ENCODE assay signal across 9 cellular contexts in the genomic region with DNA sequence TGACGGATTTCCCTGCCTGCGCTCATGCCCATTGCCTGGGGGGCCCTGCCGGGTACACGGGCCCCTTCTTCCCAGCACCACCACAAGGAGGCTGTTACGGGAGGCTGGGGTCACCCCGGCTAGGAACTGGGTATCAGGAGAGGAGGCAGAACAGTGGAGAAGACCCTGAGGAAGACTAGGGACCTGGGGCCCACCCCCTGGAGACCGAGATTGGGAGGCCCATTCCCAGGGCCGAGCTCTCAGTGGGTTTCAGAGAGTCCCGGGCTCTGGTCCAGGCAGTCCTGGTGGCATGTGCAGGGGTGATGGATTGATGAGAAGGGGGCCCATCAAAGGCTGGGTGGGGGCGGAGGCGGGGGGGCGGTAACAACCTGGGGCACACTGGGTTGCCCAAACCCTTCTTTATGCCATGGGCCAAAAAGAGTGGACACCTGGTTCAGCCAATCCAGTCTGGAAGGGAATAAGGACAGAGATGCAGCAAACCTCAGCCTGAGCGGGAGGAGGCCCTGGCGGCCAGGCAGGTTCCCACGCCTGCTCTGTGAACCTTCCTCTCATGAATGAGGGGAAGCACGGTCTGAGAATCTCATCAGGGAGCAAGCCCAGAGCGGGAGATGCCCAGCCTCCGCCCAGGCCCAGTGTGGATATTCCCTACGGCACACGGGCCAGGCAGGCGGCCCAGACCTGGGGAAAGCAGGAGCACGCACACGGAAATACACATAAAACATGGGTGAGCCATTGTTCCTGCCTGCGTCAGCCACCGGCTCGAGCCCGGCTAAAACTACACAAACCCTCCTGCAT. TPM values are rescaled to one million over a fixed set of nuclear protein-coding genes. Genes with fewer than 3 reads are reported as not detected.
DNase-seq lines count a peak whose midpoint lies in the region; ATAC-seq and TF ChIP-seq lines count a peak whose summit lies in the region.
"Had no signal": no experiment of that assay in that cellular context is flagged by ENCODE, and none has a peak within 500 bp of the region (broad histone marks: within the 10 kb centered on the region; RNA-seq: fewer than 3 reads in every experiment).

No MANE protein-coding gene starts in this region.

- H3K4me1 ChIP-seq in SK-N-SH (ENCODE audit: control insufficient read depth in 1 of 2, insufficient read depth in 2 of 2, low read depth in 1 of 2, low read length in 1 of 2) (peaks cover 28 to 32% of the 10 kb centered on the region in 2 experiments; a peak in 3 of 4 replicates), psoas muscle (peaks cover 37% of the 10 kb centered on the region)

- no peak for TF ChIP-seq RAD21 in SK-N-SH (IDR thresholded peaks at IDR 0.05; ENCODE audit: low read length)

- 77% methylated on average over 14 of the region's 27 CpGs for WGBS in SK-N-SH (ENCODE audit: low lambda C conversion rate)
- WGBS in psoas muscle, 3 donors: 49 to 65% (median 58%) methylated on average over 26 to 27 of the region's 27 CpGs

- H3K27me3 ChIP-seq in SK-N-SH (ENCODE audit: insufficient read depth) (no peaks in the 10 kb centered on the region), psoas muscle (ENCODE audit: insufficient read depth in 3 of 3, low read length in 2 of 3) (no peaks in the 10 kb centered on the region)

- intact Hi-C loops in psoas muscle (cut with DNase I): no loop called here

- CTCF ChIA-PET in SK-N-SH (lab: Yijun Ruan, JAX) (interaction anchor here (0.7 to 7.4 kb wide), 11 partner anchors 10 to 277 kb away, joined by 3 to 50 read pairs (median 5); partner anchors contain the start of gene SLC22A4), GM10248 (lab: Yijun Ruan, JAX) (interaction anchor here (1.0 to 8.5 kb wide), 17 partner anchors 7 to 272 kb away, joined by 3 to 124 read pairs (median 5); no protein-coding TSS in a partner anchor)

- H4K20me1 ChIP-seq in SK-N-SH (ENCODE audit: insufficient read depth): no peaks in the 10 kb centered on the region; the same call in 1 of the 2 replicates

- DNase-seq in SK-N-SH (no peak), foreskin fibroblast (no peak), psoas muscle (peak in 1 of 2 donors; percentile 30), GM10248 (ENCODE audit: extremely low spot score) (no peak), SHP77 treated with DMSO at 0.1 percent for 48 hours (lab: John Stamatoyannopoulos, UW) (no peak)
- DNase-seq in stimulated activated CD4-positive, alpha-beta T cell treated with anti-CD3 and anti-CD28 coated beads, Interleukin-15, amount 100 ng/mL, for 24 hours: no peak

- peak overlapping the region in 1 of 2 experiments; percentile 67; a peak in 1 of 4 replicates for H3K27ac ChIP-seq in SK-N-SH (ENCODE audit: low read depth in 2 of 2, low read length in 1 of 2)
- peak overlapping the region; percentile 87 for H3K27ac ChIP-seq in psoas muscle

- no peaks in the 10 kb centered on the region for H3K9me3 ChIP-seq in SK-N-SH
- no peaks in the 10 kb centered on the region for H3K9me3 ChIP-seq in psoas muscle

- TF ChIP-seq CTCF in SK-N-SH (IDR thresholded peaks at IDR 0.05) (peak; percentile 28), foreskin fibroblast (IDR thresholded peaks at IDR 0.05; ENCODE audit: low read depth, low read length) (no peak), psoas muscle (IDR thresholded peaks at IDR 0.05) (no peak), GM10248 (IDR thresholded peaks at IDR 0.05; ENCODE audit: control extremely low read depth, extremely low read depth, low read depth, missing control alignments) (no peak)

- peak overlapping the region; percentile 90; the same call in 1 of the 2 replicates for H2AFZ ChIP-seq in SK-N-SH (ENCODE audit: low read depth)

- peak overlapping the region; percentile 42; the same call in 1 of the 2 replicates for H3K4me3 ChIP-seq in GM08714 (ENCODE audit: low read length)
- H3K4me3 ChIP-seq in SK-N-SH (ENCODE audit: low read depth in 2 of 2, low read length in 1 of 2): peak overlapping the region; percentile 68 to 83
- peak overlapping the region; percentile 56 to 77 for H3K4me3 ChIP-seq in foreskin fibroblast (ENCODE audit: low read depth in 1 of 2, low read length in 2 of 2)
- peak overlapping the region; percentile 93 for H3K4me3 ChIP-seq in psoas muscle

- peaks cover 34% of the 10 kb centered on the region for H3K79me2 ChIP-seq in SK-N-SH (ENCODE audit: insufficient read depth)

- TF ChIP-seq EP300 in SK-N-SH (IDR thresholded peaks at IDR 0.05; ENCODE audit: borderline replicate concordance in 1 of 2, low read depth in 1 of 2, low read length in 1 of 2): no peak

- peak overlapping the region; percentile 100 for H3K4me2 ChIP-seq in SK-N-SH

- H3K36me3 ChIP-seq in SK-N-SH (replicated peaks in 1 of 2; ENCODE audit: control insufficient read depth in 1 of 2, insufficient read depth in 2 of 2, low read length in 1 of 2) (no peaks in the 10 kb centered on the region), psoas muscle (ENCODE audit: insufficient read depth in 1 of 2, low read depth in 1 of 2) (no peaks in the 10 kb centered on the region)

- peaks cover 7% of the 10 kb centered on the region for H3F3A ChIP-seq in SK-N-SH (replicated peaks; ENCODE audit: insufficient read depth)

- ATAC-seq in psoas muscle (no peak), GM18907 (IDR thresholded peaks at IDR 0.05; ENCODE audit: unreplicated experiment) (no peak)

- H3K9ac ChIP-seq in SK-N-SH: peak overlapping the region; percentile 88

- POLR2A ChIA-PET in SK-N-SH (lab: Yijun Ruan, JAX) (interaction anchor here (1.8 to 2.2 kb wide), 2 partner anchors 13 to 65 kb away, joined by 6 to 15 read pairs; partner anchors contain the start of gene SLC22A4), GM10248 (lab: Yijun Ruan, JAX) (interaction anchor here (0.6 to 1.2 kb wide), 4 partner anchors 10 to 976 kb away, joined by 3 to 6 read pairs (median 3); no protein-coding TSS in a partner anchor)

- H3K9me2 ChIP-seq in SK-N-SH: no peaks in the 10 kb centered on the region

TF ChIP-seq in SK-N-SH, 30 proteins besides CTCF, POLR2A, EP300 and RAD21:
- TF ChIP-seq USF2 (IDR thresholded peaks at IDR 0.05; ENCODE audit: borderline replicate concordance, low read depth, low read length) (no peak), ELF1 (IDR thresholded peaks at IDR 0.05) (no peak), NFIC (IDR thresholded peaks at IDR 0.05; ENCODE audit: borderline replicate concordance) (no peak), CHD2 (IDR thresholded peaks at IDR 0.05; ENCODE audit: low read length, partially characterized antibody) (no peak), EZH2phosphoT487 (IDR thresholded peaks at IDR 0.05; ENCODE audit: borderline replicate concordance, low read depth) (no peak), GABPA (IDR thresholded peaks at IDR 0.05; ENCODE audit: low read depth) (no peak), NRF1 (IDR thresholded peaks at IDR 0.05; ENCODE audit: low read depth, low read length) (no peak), SIN3A (IDR thresholded peaks at IDR 0.05; ENCODE audit: borderline replicate concordance, low read depth, low read length) (no peak), JUND (IDR thresholded peaks at IDR 0.05) (no peak), YY1 (IDR thresholded peaks at IDR 0.05; ENCODE audit: low read depth) (no peak), FOXM1 (IDR thresholded peaks at IDR 0.05; ENCODE audit: low read depth) (no peak), FOXJ3 (CRISPR knock-in tag; IDR thresholded peaks at IDR 0.05) (no peak), TCF12 (IDR thresholded peaks at IDR 0.05) (no peak), MEF2A (IDR thresholded peaks at IDR 0.05; ENCODE audit: borderline replicate concordance, low read depth) (no peak), RXRA (IDR thresholded peaks at IDR 0.05; ENCODE audit: borderline replicate concordance, low read depth) (no peak)
- TF ChIP-seq, protein P1, sequence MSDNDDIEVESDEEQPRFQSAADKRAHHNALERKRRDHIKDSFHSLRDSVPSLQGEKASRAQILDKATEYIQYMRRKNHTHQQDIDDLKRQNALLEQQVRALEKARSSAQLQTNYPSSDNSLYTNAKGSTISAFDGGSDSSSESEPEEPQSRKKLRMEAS (IDR thresholded peaks at IDR 0.05; ENCODE audit: low read depth): no peak
- TF ChIP-seq, protein P2, sequence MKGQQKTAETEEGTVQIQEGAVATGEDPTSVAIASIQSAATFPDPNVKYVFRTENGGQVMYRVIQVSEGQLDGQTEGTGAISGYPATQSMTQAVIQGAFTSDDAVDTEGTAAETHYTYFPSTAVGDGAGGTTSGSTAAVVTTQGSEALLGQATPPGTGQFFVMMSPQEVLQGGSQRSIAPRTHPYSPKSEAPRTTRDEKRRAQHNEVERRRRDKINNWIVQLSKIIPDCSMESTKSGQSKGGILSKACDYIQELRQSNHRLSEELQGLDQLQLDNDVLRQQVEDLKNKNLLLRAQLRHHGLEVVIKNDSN (IDR thresholded peaks at IDR 0.05; ENCODE audit: borderline replicate concordance, low read depth): no peak
- TF ChIP-seq, protein P3, sequence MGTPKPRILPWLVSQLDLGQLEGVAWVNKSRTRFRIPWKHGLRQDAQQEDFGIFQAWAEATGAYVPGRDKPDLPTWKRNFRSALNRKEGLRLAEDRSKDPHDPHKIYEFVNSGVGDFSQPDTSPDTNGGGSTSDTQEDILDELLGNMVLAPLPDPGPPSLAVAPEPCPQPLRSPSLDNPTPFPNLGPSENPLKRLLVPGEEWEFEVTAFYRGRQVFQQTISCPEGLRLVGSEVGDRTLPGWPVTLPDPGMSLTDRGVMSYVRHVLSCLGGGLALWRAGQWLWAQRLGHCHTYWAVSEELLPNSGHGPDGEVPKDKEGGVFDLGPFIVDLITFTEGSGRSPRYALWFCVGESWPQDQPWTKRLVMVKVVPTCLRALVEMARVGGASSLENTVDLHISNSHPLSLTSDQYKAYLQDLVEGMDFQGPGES (IDR thresholded peaks at IDR 0.05; ENCODE audit: low read depth, low read length): no peak

RNA-seq across cellular contexts. Expression of gene P4HA2, which starts 0.8 kb away (rescaled TPM):
- 67.2 and 73.5 TPM in 2 replicates for polyA plus RNA-seq in SK-N-SH (2012; rRNA removed)
- 48.5 and 58.5 TPM in 2 replicates for polyA plus RNA-seq in SK-N-SH (2012; cell fraction: cytosol; rRNA removed)
- 71.2 and 94.8 TPM in 2 replicates for polyA plus RNA-seq in SK-N-SH (2012; cell fraction: nucleus; rRNA removed)
- total RNA-seq in psoas muscle: 10 to 100 TPM; 12.5 to 21.6 (median 16.6) TPM
- polyA plus RNA-seq in psoas muscle: 10 to 100 TPM; 10.2 to 13.7 (median 13.0) TPM

RNA-seq across cellular contexts. Expression of gene PDLIM4, which starts 29.1 kb away (rescaled TPM):
- polyA plus RNA-seq in SK-N-SH (2012; rRNA removed) (45.1 and 57.1 TPM in 2 replicates), psoas muscle (1 to 10 TPM; 1.8 to 6.4 (median 3.0) TPM)
- polyA plus RNA-seq in SK-N-SH (2012; cell fraction: cytosol; rRNA removed): 21.9 and 44.4 TPM in 2 replicates
- polyA plus RNA-seq in SK-N-SH (2012; cell fraction: nucleus; rRNA removed): 118 and 143 TPM in 2 replicates
- total RNA-seq in psoas muscle: 1 to 10 TPM; 3.2 to 6.6 (median 5.6) TPM
- total RNA-seq: activated naive CD4-positive, alpha-beta T cell treated with anti-CD3 and anti-CD28 coated beads, Interleukin-2, amount 50 U/mL, for 72 hours had no signal

Comparison
In these comparisons a context has a peak if more than half of its experiments do, and no peak if none do; other contexts are left out.
1. H3K4me3 ChIP-seq: peak in every context shown above with its lines; median percentile 93 in psoas muscle; 76 in SK-N-SH; 66 in foreskin fibroblast; 42 in GM08714.